23 cellular contexts compared by ENCODE assay signal in genomic region chr11:34731596-34731995, GRCh38.
"Had no signal": no experiment of that assay in that cellular context is flagged by ENCODE, and none has a peak within 500 bp of the region (broad histone marks: within the 10 kb centered on the region; RNA-seq: fewer than 3 reads in every experiment).

No MANE protein-coding gene starts in this region.

- H3K27me3 ChIP-seq: brain microvascular endothelial cell had no signal

- H3K4me3 Mint-ChIP-seq: activated CD4-positive, alpha-beta memory T cell treated with anti-CD3 and anti-CD28 coated beads, Interleukin-2, amount 10 ng/mL, durations not matched to agents 7 days and 5 days; activated CD4-positive, alpha-beta T cell treated with anti-CD3 and anti-CD28 coated beads for 36 hours; activated naive CD4-positive, alpha-beta T cell treated with anti-CD3 and anti-CD28 coated beads for 36 hours; activated naive CD8-positive, alpha-beta T cell; activated T-helper 17 cell treated with anti-CD3 and anti-CD28 coated beads, Interleukin-2, amount 50 U/mL, for 72 hours; T-cell had no signal

- H3K27ac ChIP-seq: brain microvascular endothelial cell, VCaP had no signal

- FAIRE-seq: RCC 7860 had no signal

- H3K9me3 Mint-ChIP-seq: activated CD4-positive, alpha-beta memory T cell treated with anti-CD3 and anti-CD28 coated beads, Interleukin-2, amount 10 ng/mL, durations not matched to agents 7 days and 5 days; activated naive CD4-positive, alpha-beta T cell treated with anti-CD3 and anti-CD28 coated beads for 36 hours; activated T-helper 17 cell treated with anti-CD3 and anti-CD28 coated beads, Interleukin-2, amount 50 U/mL, for 72 hours had no signal

- DNase-seq: activated CD4-positive, alpha-beta memory T cell treated with anti-CD3 and anti-CD28 coated beads, Interleukin-2, amount 10 ng/mL, durations not matched to agents 7 days and 5 days; activated CD4-positive, alpha-beta T cell treated with anti-CD3 and anti-CD28 coated beads for 36 hours; activated CD4-positive, alpha-beta T cell treated with anti-CD3 and anti-CD28 coated beads, Interleukin-2, amount 50 U/mL, for 1 hour; activated gamma-delta T cell; activated naive CD4-positive, alpha-beta T cell treated with anti-CD3 and anti-CD28 coated beads for 36 hours; activated T-cell treated with anti-CD3 and anti-CD28 coated beads for 4 hours; activated T-cell treated with anti-CD3 and anti-CD28 coated beads, Interleukin-2, amount 50 U/mL, for 48 hours; brain microvascular endothelial cell; Kasumi-1; NCI-H1105 treated with DMSO at 0.1 percent for 48 hours; NCI-H1436 treated with DMSO at 0.1 percent for 48 hours; NCI-H187; NCI-H2081 treated with DMSO at 0.1 percent for 48 hours; NCI-H446; NCI-H524; SHP77 treated with DMSO at 0.1 percent for 48 hours; T-cell; T-helper 2 cell; T1000 had no signal

- H3K4me1 Mint-ChIP-seq: activated CD4-positive, alpha-beta memory T cell treated with anti-CD3 and anti-CD28 coated beads, Interleukin-2, amount 10 ng/mL, durations not matched to agents 7 days and 5 days; activated CD4-positive, alpha-beta T cell treated with anti-CD3 and anti-CD28 coated beads for 36 hours; activated T-helper 17 cell treated with anti-CD3 and anti-CD28 coated beads, Interleukin-2, amount 50 U/mL, for 72 hours; T-cell had no signal

- H3K36me3 ChIP-seq: brain microvascular endothelial cell had no signal

- H3K27ac Mint-ChIP-seq: activated CD4-positive, alpha-beta memory T cell treated with anti-CD3 and anti-CD28 coated beads, Interleukin-2, amount 10 ng/mL, durations not matched to agents 7 days and 5 days; activated CD4-positive, alpha-beta T cell treated with anti-CD3 and anti-CD28 coated beads for 36 hours; activated naive CD4-positive, alpha-beta T cell treated with anti-CD3 and anti-CD28 coated beads for 36 hours; activated naive CD8-positive, alpha-beta T cell; activated T-helper 17 cell treated with anti-CD3 and anti-CD28 coated beads, Interleukin-2, amount 50 U/mL, for 72 hours; T-cell had no signal

- H3K36me3 Mint-ChIP-seq: activated naive CD8-positive, alpha-beta T cell; T-cell had no signal

- ATAC-seq: activated CD4-positive, alpha-beta T cell treated with anti-CD3 and anti-CD28 coated beads for 36 hours; activated T-helper 17 cell treated with anti-CD3 and anti-CD28 coated beads, Interleukin-2, amount 50 U/mL, for 72 hours; T-cell had no signal
